11 cellular contexts compared by ENCODE assay signal in the genomic region with DNA sequence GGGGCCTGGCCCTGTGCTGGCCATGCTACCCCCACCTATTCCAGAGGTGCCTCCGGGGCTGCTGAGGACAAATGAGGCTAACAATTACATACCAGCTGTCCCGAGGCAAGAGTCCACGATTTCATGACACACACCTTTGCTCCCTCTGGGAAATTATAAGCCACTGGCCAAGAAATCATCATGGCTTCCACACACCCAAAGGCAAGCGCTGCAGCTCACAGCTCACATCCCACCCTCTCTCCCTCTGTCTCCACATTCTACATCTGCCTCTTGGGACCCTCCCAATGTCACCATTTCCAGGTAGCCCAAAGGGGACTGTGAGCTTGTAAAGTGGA.
DNase-seq lines count a peak whose midpoint lies in the region.
"Had no signal": no experiment of that assay in that cellular context is flagged by ENCODE, and none has a peak within 500 bp of the region (broad histone marks: within the 10 kb centered on the region; RNA-seq: fewer than 3 reads in every experiment).

No MANE protein-coding gene starts in this region.

- no peaks in the 10 kb centered on the region for H3K27me3 Mint-ChIP-seq in activated naive CD4-positive, alpha-beta T cell treated with anti-CD3 and anti-CD28 coated beads, Interleukin-2, amount 10 ng/mL, durations not matched to agents 7 days and 5 days
- H3K27me3 Mint-ChIP-seq in activated naive CD8-positive, alpha-beta T cell, result no peaks in the 10 kb centered on the region

- H3K9me3 Mint-ChIP-seq in activated naive CD4-positive, alpha-beta T cell treated with anti-CD3 and anti-CD28 coated beads, Interleukin-2, amount 10 ng/mL, durations not matched to agents 7 days and 5 days, result no peaks in the 10 kb centered on the region
- H3K9me3 Mint-ChIP-seq in activated naive CD8-positive, alpha-beta T cell (ENCODE audit: low read depth), result no peaks in the 10 kb centered on the region

- DNase-seq in activated naive CD4-positive, alpha-beta T cell treated with anti-CD3 and anti-CD28 coated beads, Interleukin-2, amount 10 ng/mL, durations not matched to agents 7 days and 5 days, result no peak
- no peak for DNase-seq in activated naive CD4-positive, alpha-beta T cell (lab: John Stamatoyannopoulos, UW)
- DNase-seq in NCI-H2227 treated with DMSO at 0.1 percent for 48 hours (lab: John Stamatoyannopoulos, UW) (no peak), DMS153 (lab: John Stamatoyannopoulos, UW) (no peak), NCI-H748 (lab: John Stamatoyannopoulos, UW; ENCODE audit: unreplicated experiment) (no peak)
- DNase-seq: NCI-H2171; stimulated activated CD4-positive, alpha-beta T cell treated with anti-CD3 and anti-CD28 coated beads, Interleukin-4, amount 100 ng/mL, for 1 hour had no signal

- H3K36me3 ChIP-seq in muscle layer of duodenum (ENCODE audit: control insufficient read depth in 1 of 2, insufficient read depth in 2 of 2, low read length in 2 of 2), result peaks cover 0 to 2% of the 10 kb centered on the region in 2 donors
- H3K36me3 ChIP-seq in thymus (ENCODE audit: control insufficient read depth, insufficient read depth), result no peaks in the 10 kb centered on the region
- H3K36me3 ChIP-seq: cardiac muscle cell had no signal

- H3K27ac Mint-ChIP-seq in activated naive CD4-positive, alpha-beta T cell treated with anti-CD3 and anti-CD28 coated beads, Interleukin-2, amount 10 ng/mL, durations not matched to agents 7 days and 5 days, result peak overlapping the region; percentile 98
- H3K27ac Mint-ChIP-seq in activated naive CD8-positive, alpha-beta T cell, result peak overlapping the region; percentile 86

- no peaks in the 10 kb centered on the region for H3K9me3 ChIP-seq in muscle layer of duodenum (ENCODE audit: control insufficient read depth in 1 of 2, low read length in 2 of 2)
- H3K9me3 ChIP-seq in thymus (ENCODE audit: control insufficient read depth), result no peaks in the 10 kb centered on the region

- CTCF ChIA-PET in activated naive CD4-positive, alpha-beta T cell treated with anti-CD3 and anti-CD28 coated beads, Interleukin-2, amount 10 ng/mL, durations not matched to agents 7 days and 5 days (lab: Charles Lee), result interaction anchor here (0.7 to 4.8 kb wide), 9 partner anchors 9 to 135 kb away, joined by 3 to 24 read pairs (median 5); partner anchors contain the start of gene HDAC4

- WGBS in thymus, result 97% methylated on average over 4 of the region's 4 CpGs

- H3K4me1 ChIP-seq in muscle layer of duodenum (ENCODE audit: control insufficient read depth in 1 of 2, insufficient read depth in 2 of 2, low read length in 2 of 2) (peaks cover 42 to 75% of the 10 kb centered on the region in 2 donors), thymus (ENCODE audit: control insufficient read depth, insufficient read depth, low read length) (peaks cover 58% of the 10 kb centered on the region)

- H3K4me1 Mint-ChIP-seq in activated naive CD4-positive, alpha-beta T cell treated with anti-CD3 and anti-CD28 coated beads, Interleukin-2, amount 10 ng/mL, durations not matched to agents 7 days and 5 days, result peaks cover 88% of the 10 kb centered on the region
- peaks cover 69% of the 10 kb centered on the region for H3K4me1 Mint-ChIP-seq in activated naive CD8-positive, alpha-beta T cell (ENCODE audit: low read depth)

- H3K27me3 ChIP-seq in muscle layer of duodenum (ENCODE audit: low read depth, low read length) (no peaks in the 10 kb centered on the region), thymus (ENCODE audit: control insufficient read depth, insufficient read depth) (no peaks in the 10 kb centered on the region)
- H3K27me3 ChIP-seq: cardiac muscle cell had no signal

- H3K4me3 Mint-ChIP-seq in activated naive CD4-positive, alpha-beta T cell treated with anti-CD3 and anti-CD28 coated beads, Interleukin-2, amount 10 ng/mL, durations not matched to agents 7 days and 5 days, result peak overlapping the region; percentile 98
- H3K4me3 Mint-ChIP-seq in activated naive CD8-positive, alpha-beta T cell, result peak overlapping the region; percentile 84

- H3K4me3 ChIP-seq in muscle layer of duodenum (ENCODE audit: low read depth in 1 of 2, low read length in 2 of 2) (no peak overlapping the region), thymus (ENCODE audit: low read length) (peak overlapping the region; percentile 50)
- H3K4me3 ChIP-seq: cardiac muscle cell had no signal

- H3K36me3 Mint-ChIP-seq in activated naive CD4-positive, alpha-beta T cell treated with anti-CD3 and anti-CD28 coated beads, Interleukin-2, amount 10 ng/mL, durations not matched to agents 7 days and 5 days, result peaks cover 30% of the 10 kb centered on the region
- H3K36me3 Mint-ChIP-seq in activated naive CD8-positive, alpha-beta T cell, result no peaks in the 10 kb centered on the region

- peak overlapping the region; percentile 64 for H3K27ac ChIP-seq in muscle layer of duodenum (ENCODE audit: low read length)
- no peak overlapping the region for H3K27ac ChIP-seq in thymus (ENCODE audit: low read depth)
